Comparison of ENCODE assay signal across 10 cellular contexts in the genomic region with DNA sequence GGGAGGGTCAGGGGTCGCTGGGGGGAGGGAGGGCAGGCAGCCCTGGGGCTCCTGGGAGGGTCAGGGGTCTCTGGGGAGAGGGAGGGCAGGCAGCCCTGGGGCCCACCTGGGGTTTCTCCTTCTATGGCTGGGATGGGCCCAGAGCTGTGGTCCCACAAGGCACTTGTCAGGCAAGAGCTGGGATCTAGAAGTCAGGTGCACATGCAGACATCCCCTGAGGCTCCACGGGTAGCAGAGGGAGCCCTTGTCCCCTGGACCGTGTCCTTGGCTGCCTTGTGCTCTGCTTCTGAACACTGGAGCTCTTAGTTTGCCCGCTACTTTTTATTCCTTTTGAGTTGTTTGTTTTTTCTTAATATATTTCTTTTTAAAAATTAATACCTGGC. TPM values are rescaled to one million over a fixed set of nuclear protein-coding genes. Genes with fewer than 3 reads are reported as not detected.
DNase-seq lines count a peak whose midpoint lies in the region; ATAC-seq, FAIRE-seq and TF ChIP-seq lines count a peak whose summit lies in the region.
"Had no signal": no experiment of that assay in that cellular context is flagged by ENCODE, and none has a peak within 500 bp of the region (broad histone marks: within the 10 kb centered on the region; RNA-seq: fewer than 3 reads in every experiment).

No MANE protein-coding gene starts in this region.

- H3K27ac ChIP-seq in H1 (ENCODE audit: low read depth, low read length) (no peak overlapping the region), neural progenitor cell (no peak overlapping the region), kidney (ENCODE audit: low read depth in 2 of 2, low read length in 2 of 2) (no peak overlapping the region)
- H3K27ac ChIP-seq: foreskin keratinocyte, transverse colon had no signal

- no peak overlapping the region for H4K91ac ChIP-seq in H1 (replicated peaks; ENCODE audit: insufficient read length, low read length)

- H3K4me3 ChIP-seq in MG63 (peak overlapping the region; percentile 84), H1 (ENCODE audit: extremely low read depth in 1 of 4, insufficient read depth in 2 of 4, low read depth in 3 of 4, low read length in 4 of 4) (peak overlapping the region in 3 of 4 experiments; percentile 57 to 95 (median 73); a peak in 5 of 8 replicates), neural progenitor cell (peak overlapping the region; percentile 68), kidney (ENCODE audit: low read length in 2 of 2) (no peak overlapping the region), mucosa of descending colon (no peak overlapping the region)

- peaks cover 22% of the 10 kb centered on the region for H3K23me2 ChIP-seq in H1 (ENCODE audit: low read depth, low read length)

- H3K27me3 Mint-ChIP-seq in neural progenitor cell (ENCODE audit: insufficient read depth, low read depth) (peaks cover 8% of the 10 kb centered on the region), T-cell (peaks cover 4 to 41% of the 10 kb centered on the region in 2 donors)

- H3K4me1 Mint-ChIP-seq in neural progenitor cell (peaks cover 22% of the 10 kb centered on the region), T-cell (peaks cover 13 to 42% (median 30%) of the 10 kb centered on the region in 3 donors)

- H3K36me3 Mint-ChIP-seq in neural progenitor cell (peaks cover 2% of the 10 kb centered on the region), T-cell (no peaks in the 10 kb centered on the region)

- CTCF ChIA-PET in H1 (lab: Charles Lee; ENCODE audit: partially characterized antibody) = interaction anchor here (0.9 to 8.7 kb wide), 5 partner anchors 9 to 224 kb away, joined by 3 to 70 read pairs (median 4); a partner anchor contains a TSS
- CTCF ChIA-PET in T-cell (lab: Charles Lee) = interaction anchor here in 1 of 2 donors (0.7 kb wide), 2 partner anchors 25 to 67 kb away, joined by 3 to 4 read pairs; no protein-coding TSS in a partner anchor

- no peak overlapping the region for H2BK12ac ChIP-seq in H1 (ENCODE audit: low read depth, low read length)

- ATAC-seq in T-cell (replicated peaks in 1 of 4) (no peak), mucosa of descending colon (no peak)
- ATAC-seq: foreskin keratinocyte had no signal

- H2BK20ac ChIP-seq in H1 (ENCODE audit: low read length) = no peak overlapping the region

- H3K23ac ChIP-seq in H1 (ENCODE audit: insufficient read length) = no peak overlapping the region

- peaks cover 6% of the 10 kb centered on the region; the same call in 1 of the 2 replicates for H3K79me1 ChIP-seq in H1 (ENCODE audit: low read depth, low read length)

- no peak for TF ChIP-seq EP300 in H1 (IDR thresholded peaks at IDR 0.05; ENCODE audit: borderline replicate concordance in 1 of 2, low read depth in 2 of 2, low read length in 2 of 2)

- H3F3A ChIP-seq in neural progenitor cell (ENCODE audit: low read depth) = peaks cover 52% of the 10 kb centered on the region

- H3K56ac ChIP-seq in H1 (replicated peaks; ENCODE audit: insufficient read length, low read depth, low read length) = no peak overlapping the region

- DNase-seq in DMS53 treated with DMSO at 0.1 percent for 48 hours (lab: John Stamatoyannopoulos, UW; ENCODE audit: unreplicated experiment) (peak; percentile 17), MG63 (no peak), H1 (ENCODE audit: low read depth in 1 of 2, low spot score in 2 of 2) (no peak), neural progenitor cell (ENCODE audit: low spot score) (no peak), T-cell (no peak), kidney (no peak), mucosa of descending colon (no peak)
- DNase-seq in NK-92 treated with Interleukin-12 subunit alpha and Interleukin-12 subunit beta, amount 100 ng/mL, for 24 hours (lab: John Stamatoyannopoulos, UW) = no peak
- DNase-seq: foreskin keratinocyte, transverse colon had no signal

- H2BK15ac ChIP-seq in H1 (ENCODE audit: low read length) = no peak overlapping the region

- H3K14ac ChIP-seq in H1 (ENCODE audit: insufficient read length) = no peak overlapping the region

- H3K4me3 Mint-ChIP-seq in neural progenitor cell (peak overlapping the region; percentile 87), T-cell (peak overlapping the region in 1 of 3 donors; percentile 41)

- no peak overlapping the region for H4K5ac ChIP-seq in H1 (ENCODE audit: insufficient read length, low read depth, low read length)

- no peak overlapping the region for H3K4ac ChIP-seq in H1 (replicated peaks; ENCODE audit: insufficient read length, low read depth, low read length)

- POLR2A ChIA-PET in H1 (lab: Charles Lee; ENCODE audit: partially characterized antibody) = interaction anchor here (0.8 to 6.5 kb wide), 15 partner anchors 9 to 213 kb away, joined by 3 to 71 read pairs (median 4); a partner anchor contains a TSS
- POLR2A ChIA-PET in T-cell (lab: Charles Lee) = no interaction called here

- H3K79me2 ChIP-seq in H1 (ENCODE audit: control insufficient read depth in 1 of 2, insufficient read depth in 2 of 2, low read length in 2 of 2) (peaks cover 0 to 5% of the 10 kb centered on the region in 2 experiments; a peak in 2 of 4 replicates), neural progenitor cell (ENCODE audit: low read depth) (peaks cover 17% of the 10 kb centered on the region)

- H3K27ac Mint-ChIP-seq in neural progenitor cell (no peak overlapping the region), T-cell (no peak overlapping the region)

- H3K18ac ChIP-seq in H1 (ENCODE audit: extremely low read depth, low read length) = no peak overlapping the region

- H3K4me1 ChIP-seq in H1 (replicated peaks in 1 of 4; ENCODE audit: control insufficient read depth in 3 of 4, insufficient read depth in 4 of 4, low read length in 3 of 4) = peaks cover 0 to 32% (median 20%) of the 10 kb centered on the region in 4 experiments; a peak in 6 of 7 replicates
- H3K4me1 ChIP-seq in neural progenitor cell = peaks cover 32% of the 10 kb centered on the region
- peaks cover 0 to 2% of the 10 kb centered on the region in 2 donors for H3K4me1 ChIP-seq in kidney (ENCODE audit: control insufficient read depth in 1 of 2, insufficient read depth in 1 of 2, low read depth in 1 of 2, low read length in 2 of 2)
- H3K4me1 ChIP-seq in mucosa of descending colon (ENCODE audit: low read depth) = peaks cover 27% of the 10 kb centered on the region

- H2BK120ac ChIP-seq in H1 (replicated peaks; ENCODE audit: low read depth, low read length) = no peak overlapping the region

- H3K27me3 ChIP-seq in MG63 (no peaks in the 10 kb centered on the region), H1 (replicated peaks in 1 of 4; ENCODE audit: control insufficient read depth in 3 of 4, extremely low read depth in 1 of 4, insufficient read depth in 3 of 4, low read length in 3 of 4) (peaks cover 0 to 8% (median 5%) of the 10 kb centered on the region in 4 experiments; a peak in 4 of 7 replicates), neural progenitor cell (peaks cover 28% of the 10 kb centered on the region)

- H3K36me3 ChIP-seq in MG63 (peaks cover 35% of the 10 kb centered on the region), H1 (ENCODE audit: control insufficient read depth in 2 of 4, insufficient read depth in 4 of 4, low read length in 3 of 4) (peaks cover 0 to 6% (median 0%) of the 10 kb centered on the region in 4 experiments; a peak in 1 of 8 replicates), neural progenitor cell (no peaks in the 10 kb centered on the region), kidney (ENCODE audit: control insufficient read depth in 1 of 2, insufficient read depth in 2 of 2, low read length in 2 of 2) (no peaks in the 10 kb centered on the region), mucosa of descending colon (ENCODE audit: low read depth) (no peaks in the 10 kb centered on the region)
- H3K36me3 ChIP-seq: transverse colon had no signal

- H3K9me3 ChIP-seq in MG63 = no peaks in the 10 kb centered on the region
- H3K9me3 ChIP-seq in H1 (ENCODE audit: insufficient read depth in 2 of 2, low read depth in 1 of 2, low read length in 1 of 2) = no peaks in the 10 kb centered on the region
- no peaks in the 10 kb centered on the region for H3K9me3 ChIP-seq in neural progenitor cell (ENCODE audit: low read depth)
- no peaks in the 10 kb centered on the region for H3K9me3 ChIP-seq in kidney (ENCODE audit: control insufficient read depth in 1 of 2, low read length in 2 of 2)
- no peaks in the 10 kb centered on the region for H3K9me3 ChIP-seq in mucosa of descending colon
- H3K9me3 ChIP-seq: transverse colon had no signal

- TF ChIP-seq CTCF in H1 (IDR thresholded peaks at IDR 0.05; ENCODE audit: control extremely low read depth in 1 of 3, insufficient read depth in 1 of 3, low read depth in 1 of 3, low read length in 3 of 3) (no peak), neural progenitor cell (IDR thresholded peaks at IDR 0.05) (no peak), kidney (IDR thresholded peaks at IDR 0.05; ENCODE audit: borderline replicate concordance, extremely low read depth, insufficient read depth) (no peak), mucosa of descending colon (IDR thresholded peaks at IDR 0.05) (no peak)

- H2AFZ ChIP-seq in H1 (ENCODE audit: low read length) (no peak overlapping the region), neural progenitor cell (replicated peaks) (no peak overlapping the region)

- H3K9me3 Mint-ChIP-seq in neural progenitor cell = no peaks in the 10 kb centered on the region
- no peaks in the 10 kb centered on the region for H3K9me3 Mint-ChIP-seq in T-cell

- H2BK5ac ChIP-seq in H1 (ENCODE audit: low read depth, low read length) = no peak overlapping the region

- H3K9ac ChIP-seq in H1 (replicated peaks in 1 of 4; ENCODE audit: extremely low read depth in 1 of 4, low read depth in 3 of 4, low read length in 3 of 4) (no peak overlapping the region), neural progenitor cell (no peak overlapping the region), kidney (ENCODE audit: low read length in 2 of 2) (no peak overlapping the region)

- no peak for TF ChIP-seq POLR2A in H1 (IDR thresholded peaks at IDR 0.05; ENCODE audit: control extremely low read depth in 1 of 2, low read depth in 2 of 2, low read length in 2 of 2)

- H4K8ac ChIP-seq in H1 (ENCODE audit: extremely low read depth, insufficient read depth, low read length) = no peak overlapping the region

- no peak overlapping the region for H2AK5ac ChIP-seq in H1 (ENCODE audit: low read depth, low read length)

- 35% methylated on average over 4 of the region's 4 CpGs; no CpG with 5 or more reads in 1 of the 2 experiments for WGBS in H1 (ENCODE audit: extremely low coverage in 1 of 2, insufficient coverage in 1 of 2, insufficient read length in 1 of 2, insufficient replicate concordance in 2 of 2, low coverage in 1 of 2, low lambda C conversion rate in 2 of 2, missing lambda C conversion rate in 1 of 2), 2 experiments

- intact Hi-C loops in kidney (cut with DNase I) (no loop called here), mucosa of descending colon (cut with DNase I, micrococcal nuclease) (no loop called here)

- peaks cover 5 to 14% of the 10 kb centered on the region in 2 experiments for H4K20me1 ChIP-seq in H1 (replicated peaks in 1 of 2; ENCODE audit: control insufficient read depth in 1 of 2, insufficient read depth in 2 of 2, low read length in 2 of 2)
- H4K20me1 ChIP-seq in neural progenitor cell (ENCODE audit: low read depth) = peaks cover 52% of the 10 kb centered on the region

- peak overlapping the region; percentile 82 to 96 for H3K4me2 ChIP-seq in H1 (ENCODE audit: insufficient read depth in 1 of 2, low read depth in 2 of 2, low read length in 2 of 2)
- H3K4me2 ChIP-seq in neural progenitor cell = peak overlapping the region; percentile 92

- no peak for FAIRE-seq in H1 (lab: Jason Lieb, UNC)
- no peak for FAIRE-seq in kidney (lab: Jason Lieb, UNC)

- TF ChIP-seq RAD21 in H1 (IDR thresholded peaks at IDR 0.05 in 1 of 2, conservative IDR thresholded peaks at IDR 0.05 in 1 of 2; ENCODE audit: low read depth in 2 of 2, low read length in 2 of 2) = no peak

RNA-seq across cellular contexts. Expression of a gene that starts 1.8 kb away (rescaled TPM):
- total RNA-seq in MG63 (2014; rRNA removed; shearing (Covaris generic); ENCODE audit: low replicate concordance) = 803 and 1,289 TPM in 2 replicates
- total RNA-seq in H1 (2021; fragmentation: NEBNext Ultra II Directional; extraction: Animal tissue kit (Norgen Biotek cat#: 25700)) = 275 and 292 TPM in 2 replicates
- polyA plus RNA-seq in H1 (2011; rRNA removed) (393 and 420 TPM in 2 replicates), kidney (ENCODE audit: insufficient read depth, low read depth, low replicate concordance) (3.4 TPM)
- 210 TPM for polyA plus RNA-seq in H1 (2011; cell fraction: cytosol; rRNA removed)
- 252 TPM for polyA plus RNA-seq in H1 (2011; cell fraction: nucleus; rRNA removed)
- polyA plus RNA-seq in H1 (2012, experiment 1 of 2) = 287 to 415 TPM (median 389 TPM) in 4 replicates
- 421 TPM for polyA plus RNA-seq in H1 (2012, experiment 2 of 2)
- 211 TPM for polyA plus RNA-seq in H1 (2013, experiment 1 of 2)
- 208 TPM for polyA plus RNA-seq in H1 (2013, experiment 2 of 2)
- 165 and 205 TPM in 2 replicates for polyA minus RNA-seq in H1 (2011; rRNA and poly(A)+ RNA removed)
- polyA minus RNA-seq in H1 (2011; cell fraction: cytosol; rRNA and poly(A)+ RNA removed) = 155 TPM
- 91.3 TPM for polyA minus RNA-seq in H1 (2011; cell fraction: nucleus; rRNA and poly(A)+ RNA removed)
- total RNA-seq in neural progenitor cell (ENCODE audit: low replicate concordance) (41.4 and 107 TPM in 2 replicates), T-cell (1 to 10 TPM in 1 of 5 donors, under 1 TPM in 4; 0.58 to 1.8 (median 0.93) TPM), kidney (35.0 TPM), mucosa of descending colon (10 to 100 TPM in 1 of 3 donors, 1 to 10 TPM in 2; 1.8 to 26.8 (median 7.5) TPM)

RNA-seq across cellular contexts. Expression of a gene that starts 6.3 kb away (rescaled TPM):
- 12.1 and 21.1 TPM in 2 replicates for total RNA-seq in MG63 (2014; rRNA removed; shearing (Covaris generic); ENCODE audit: low replicate concordance)
- 2.0 and 2.2 TPM in 2 replicates for total RNA-seq in H1 (2021; fragmentation: NEBNext Ultra II Directional; extraction: Animal tissue kit (Norgen Biotek cat#: 25700))
- polyA plus RNA-seq in H1 (2011; rRNA removed) (2.9 and 4.3 TPM in 2 replicates), kidney (ENCODE audit: insufficient read depth, low read depth, low replicate concordance) (2.1 TPM)
- 3.7 TPM for polyA plus RNA-seq in H1 (2011; cell fraction: cytosol; rRNA removed)
- 7.6 TPM for polyA plus RNA-seq in H1 (2011; cell fraction: nucleus; rRNA removed)
- 1.8 to 3.0 TPM (median 2.2 TPM) in 4 replicates for polyA plus RNA-seq in H1 (2012, experiment 1 of 2)
- polyA plus RNA-seq in H1 (2012, experiment 2 of 2) = 1.8 TPM
- polyA plus RNA-seq in H1 (2013, experiment 1 of 2) = 1.2 TPM
- polyA plus RNA-seq in H1 (2013, experiment 2 of 2) = 1.5 TPM
- polyA minus RNA-seq in H1 (2011; rRNA and poly(A)+ RNA removed) = 3.3 and 5.0 TPM in 2 replicates
- 3.2 TPM for polyA minus RNA-seq in H1 (2011; cell fraction: cytosol; rRNA and poly(A)+ RNA removed)
- polyA minus RNA-seq in H1 (2011; cell fraction: nucleus; rRNA and poly(A)+ RNA removed) = 4.5 TPM
- total RNA-seq in neural progenitor cell (ENCODE audit: low replicate concordance) (1.7 and 5.5 TPM in 2 replicates), T-cell (10 to 100 TPM; 11.7 to 13.7 (median 12.9) TPM), kidney (13.5 TPM), mucosa of descending colon (1 to 10 TPM; 4.1 to 4.8 (median 4.3) TPM)

RNA-seq across cellular contexts. Expression of a gene that starts 23.6 kb away (rescaled TPM):
- 357 and 571 TPM in 2 replicates for total RNA-seq in MG63 (2014; rRNA removed; shearing (Covaris generic); ENCODE audit: low replicate concordance)
- total RNA-seq in H1 (2021; fragmentation: NEBNext Ultra II Directional; extraction: Animal tissue kit (Norgen Biotek cat#: 25700)) = 48.3 and 53.0 TPM in 2 replicates
- polyA plus RNA-seq in H1 (2011; rRNA removed) = 110 and 155 TPM in 2 replicates
- 106 TPM for polyA plus RNA-seq in H1 (2011; cell fraction: cytosol; rRNA removed)
- 160 TPM for polyA plus RNA-seq in H1 (2011; cell fraction: nucleus; rRNA removed)
- 35.4 to 56.5 TPM (median 53.7 TPM) in 4 replicates for polyA plus RNA-seq in H1 (2012, experiment 1 of 2)
- polyA plus RNA-seq in H1 (2012, experiment 2 of 2) = 59.8 TPM
- 47.6 TPM for polyA plus RNA-seq in H1 (2013, experiment 1 of 2)
- 46.6 TPM for polyA plus RNA-seq in H1 (2013, experiment 2 of 2)
- polyA minus RNA-seq in H1 (2011; rRNA and poly(A)+ RNA removed) = 44.0 and 65.5 TPM in 2 replicates
- 40.0 TPM for polyA minus RNA-seq in H1 (2011; cell fraction: cytosol; rRNA and poly(A)+ RNA removed)
- 30.4 TPM for polyA minus RNA-seq in H1 (2011; cell fraction: nucleus; rRNA and poly(A)+ RNA removed)
- total RNA-seq in neural progenitor cell (ENCODE audit: low replicate concordance) = 55.1 and 101 TPM in 2 replicates
- total RNA-seq in T-cell = 10 to 100 TPM; 26.4 to 54.1 (median 49.2) TPM
- total RNA-seq in kidney = 66.2 TPM
- 39.3 TPM for polyA plus RNA-seq in kidney (ENCODE audit: insufficient read depth, low read depth, low replicate concordance)
- total RNA-seq in mucosa of descending colon = 10 to 100 TPM; 25.2 to 45.4 (median 31.9) TPM

RNA-seq across cellular contexts. Expression of a gene that starts 51.5 kb away (rescaled TPM):
- total RNA-seq in MG63 (2014; rRNA removed; shearing (Covaris generic); ENCODE audit: low replicate concordance) = 53.2 and 71.3 TPM in 2 replicates
- 92.2 and 102 TPM in 2 replicates for total RNA-seq in H1 (2021; fragmentation: NEBNext Ultra II Directional; extraction: Animal tissue kit (Norgen Biotek cat#: 25700))
- polyA plus RNA-seq in H1 (2011; rRNA removed) (78.1 and 102 TPM in 2 replicates), kidney (ENCODE audit: insufficient read depth, low read depth, low replicate concordance) (157 TPM)
- 84.5 TPM for polyA plus RNA-seq in H1 (2011; cell fraction: cytosol; rRNA removed)
- 230 TPM for polyA plus RNA-seq in H1 (2011; cell fraction: nucleus; rRNA removed)
- 112 to 138 TPM (median 135 TPM) in 4 replicates for polyA plus RNA-seq in H1 (2012, experiment 1 of 2)
- 70.6 TPM for polyA plus RNA-seq in H1 (2012, experiment 2 of 2)
- polyA plus RNA-seq in H1 (2013, experiment 1 of 2) = 86.9 TPM
- 84.9 TPM for polyA plus RNA-seq in H1 (2013, experiment 2 of 2)
- 58.3 and 62.0 TPM in 2 replicates for polyA minus RNA-seq in H1 (2011; rRNA and poly(A)+ RNA removed)
- 56.6 TPM for polyA minus RNA-seq in H1 (2011; cell fraction: cytosol; rRNA and poly(A)+ RNA removed)
- 49.3 TPM for polyA minus RNA-seq in H1 (2011; cell fraction: nucleus; rRNA and poly(A)+ RNA removed)
- total RNA-seq in neural progenitor cell (ENCODE audit: low replicate concordance) (95.6 and 127 TPM in 2 replicates), T-cell (100 to 1,000 TPM; 289 to 400 (median 322) TPM), kidney (209 TPM), mucosa of descending colon (100 to 1,000 TPM; 179 to 217 (median 212) TPM)

Comparison
In these comparisons a context has a peak if more than half of its experiments do, and no peak if none do; other contexts are left out.
1. H3K4me3 ChIP-seq: peak in MG63 (single experiment), H1 (3 of 4) and neural progenitor cell (single experiment); none in kidney (0 of 2) and mucosa of descending colon (single experiment).